In the genomic region with DNA sequence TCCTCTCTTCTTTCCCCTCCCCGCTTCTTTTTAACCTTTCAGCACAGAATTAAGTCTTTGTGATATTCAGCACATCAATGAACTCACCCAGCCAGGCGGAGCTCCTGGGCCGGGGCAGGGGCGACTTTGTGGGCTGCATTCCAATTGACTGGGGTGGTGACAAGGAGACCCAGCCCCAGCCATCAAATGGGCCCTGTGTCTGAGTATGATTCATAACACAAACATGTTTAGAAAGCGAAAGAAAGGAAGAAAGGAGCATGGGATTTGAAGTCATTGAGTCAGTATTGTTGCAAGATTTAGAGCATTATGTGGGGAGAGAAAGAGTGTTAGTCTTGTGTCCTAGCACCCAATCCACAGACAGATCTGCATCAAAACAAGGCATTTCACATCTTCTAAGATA, we compare ENCODE assay signal across 11 cellular contexts.
DNase-seq lines count a peak whose midpoint lies in the region; ATAC-seq and TF ChIP-seq lines count a peak whose summit lies in the region.
"Had no signal": no experiment of that assay in that cellular context is flagged by ENCODE, and none has a peak within 500 bp of the region (broad histone marks: within the 10 kb centered on the region; RNA-seq: fewer than 3 reads in every experiment).

No MANE protein-coding gene starts in this region.

- H3K4me1 ChIP-seq in mammary epithelial cell (ENCODE audit: insufficient read depth, low read length) (peaks cover 7% of the 10 kb centered on the region), hepatocyte (ENCODE audit: insufficient read depth) (peaks cover 6% of the 10 kb centered on the region), spleen (peaks cover 0 to 20% (median 11%) of the 10 kb centered on the region in 6 donors)

- H4K20me1 ChIP-seq in mammary epithelial cell (ENCODE audit: insufficient read depth, low read length) (no peaks in the 10 kb centered on the region), hepatocyte (ENCODE audit: insufficient read depth, poor library complexity, severe bottlenecking) (no peaks in the 10 kb centered on the region)

- H3K9me3 ChIP-seq in mammary epithelial cell (replicated peaks; ENCODE audit: insufficient read depth, low read length): no peaks in the 10 kb centered on the region
- no peaks in the 10 kb centered on the region for H3K9me3 ChIP-seq in hepatocyte (ENCODE audit: low read depth)
- H3K9me3 ChIP-seq in spleen: no peaks in the 10 kb centered on the region
- H3K9me3 ChIP-seq: thyroid gland had no signal

- no peaks in the 10 kb centered on the region for H3K36me3 ChIP-seq in mammary epithelial cell (ENCODE audit: insufficient read depth, low read length)
- H3K36me3 ChIP-seq in hepatocyte (replicated peaks; ENCODE audit: insufficient read depth, low read depth): no peaks in the 10 kb centered on the region
- no peaks in the 10 kb centered on the region for H3K36me3 ChIP-seq in spleen
- H3K36me3 ChIP-seq: thyroid gland had no signal

- H3K27ac ChIP-seq in mammary epithelial cell (ENCODE audit: insufficient read depth, low read depth, low read length): no peak overlapping the region
- no peak overlapping the region for H3K27ac ChIP-seq in hepatocyte
- peak overlapping the region in 5 of 8 donors; percentile 16 to 46 (median 39) for H3K27ac ChIP-seq in spleen
- H3K27ac ChIP-seq: thyroid gland had no signal

- peak overlapping the region; percentile 85 for H3K4me3 Mint-ChIP-seq in HFFc6
- no peak overlapping the region for H3K4me3 Mint-ChIP-seq in activated CD8-positive, alpha-beta memory T cell treated with anti-CD3 and anti-CD28 coated beads, Interleukin-2, amount 10 ng/mL, durations not matched to agents 7 days and 5 days
- H3K4me3 Mint-ChIP-seq: activated naive CD8-positive, alpha-beta T cell treated with anti-CD3 and anti-CD28 coated beads, Interleukin-2, amount 10 ng/mL, durations not matched to agents 7 days and 5 days had no signal

- H3K4me2 ChIP-seq in mammary epithelial cell (ENCODE audit: insufficient read depth, low read depth, low read length): no peak overlapping the region
- peak overlapping the region; percentile 60 for H3K4me2 ChIP-seq in hepatocyte

- H3K27me3 ChIP-seq in mammary epithelial cell (ENCODE audit: insufficient read depth, low read length): no peaks in the 10 kb centered on the region
- no peaks in the 10 kb centered on the region for H3K27me3 ChIP-seq in hepatocyte
- H3K27me3 ChIP-seq in spleen (replicated peaks in 1 of 7): no peaks in the 10 kb centered on the region
- H3K27me3 ChIP-seq: thyroid gland had no signal

- H3K9me3 Mint-ChIP-seq in HFFc6: no peaks in the 10 kb centered on the region
- H3K9me3 Mint-ChIP-seq in activated CD8-positive, alpha-beta memory T cell treated with anti-CD3 and anti-CD28 coated beads, Interleukin-2, amount 10 ng/mL, durations not matched to agents 7 days and 5 days (ENCODE audit: low read depth): no peaks in the 10 kb centered on the region
- H3K9me3 Mint-ChIP-seq: activated naive CD8-positive, alpha-beta T cell treated with anti-CD3 and anti-CD28 coated beads, Interleukin-2, amount 10 ng/mL, durations not matched to agents 7 days and 5 days had no signal

- peaks cover 2% of the 10 kb centered on the region; the same call in 1 of the 2 replicates for H3K27me3 Mint-ChIP-seq in HFFc6 (ENCODE audit: insufficient read depth)
- peaks cover 30% of the 10 kb centered on the region for H3K27me3 Mint-ChIP-seq in activated CD8-positive, alpha-beta memory T cell treated with anti-CD3 and anti-CD28 coated beads, Interleukin-2, amount 10 ng/mL, durations not matched to agents 7 days and 5 days

- no peaks in the 10 kb centered on the region for H3K79me2 ChIP-seq in mammary epithelial cell (ENCODE audit: insufficient read depth, low read length)
- no peaks in the 10 kb centered on the region for H3K79me2 ChIP-seq in hepatocyte

- CTCF ChIA-PET in mammary epithelial cell (lab: Charles Lee; ENCODE audit: low non-redundant PET): no interaction called here
- CTCF ChIA-PET in activated CD8-positive, alpha-beta memory T cell treated with anti-CD3 and anti-CD28 coated beads, Interleukin-2, amount 10 ng/mL, durations not matched to agents 7 days and 5 days (lab: Charles Lee): no interaction called here

- TF ChIP-seq CTCF in HFFc6 (IDR thresholded peaks at IDR 0.05) (no peak), mammary epithelial cell (conservative IDR thresholded peaks at IDR 0.05 in 1 of 2, IDR thresholded peaks at IDR 0.05 in 1 of 2; ENCODE audit: extremely low read depth in 1 of 2, insufficient read depth in 1 of 2, low read depth in 1 of 2, low read length in 2 of 2) (no peak), hepatocyte (IDR thresholded peaks at IDR 0.05; ENCODE audit: poor library complexity) (no peak), spleen (IDR thresholded peaks at IDR 0.05 in 8 of 11, conservative IDR thresholded peaks at IDR 0.05 in 3 of 11) (no peak)

- peaks cover 29% of the 10 kb centered on the region for H3K4me1 Mint-ChIP-seq in HFFc6 (ENCODE audit: low read depth)
- H3K4me1 Mint-ChIP-seq in activated CD8-positive, alpha-beta memory T cell treated with anti-CD3 and anti-CD28 coated beads, Interleukin-2, amount 10 ng/mL, durations not matched to agents 7 days and 5 days: no peaks in the 10 kb centered on the region
- H3K4me1 Mint-ChIP-seq: activated naive CD8-positive, alpha-beta T cell treated with anti-CD3 and anti-CD28 coated beads, Interleukin-2, amount 10 ng/mL, durations not matched to agents 7 days and 5 days had no signal

- DNase-seq in HFFc6: peak; percentile 54
- DNase-seq in mammary epithelial cell: peak; percentile 21
- peak; percentile 32 for DNase-seq in hepatocyte (ENCODE audit: low spot score)
- no peak for DNase-seq in spleen
- no peak for DNase-seq in UCSD-AML1 (lab: John Stamatoyannopoulos, UW; ENCODE audit: unreplicated experiment)
- no peak for DNase-seq in CD1c-positive myeloid dendritic cell (ENCODE audit: extremely low spot score)
- DNase-seq in KBM-7: no peak
- DNase-seq in activated CD8-positive, alpha-beta memory T cell treated with anti-CD3 and anti-CD28 coated beads, Interleukin-2, amount 10 ng/mL, durations not matched to agents 7 days and 5 days: no peak
- DNase-seq: activated naive CD8-positive, alpha-beta T cell treated with anti-CD3 and anti-CD28 coated beads, Interleukin-2, amount 10 ng/mL, durations not matched to agents 7 days and 5 days; GF-D8 had no signal

- H3K27ac Mint-ChIP-seq in HFFc6: peak overlapping the region; percentile 86
- H3K27ac Mint-ChIP-seq in activated CD8-positive, alpha-beta memory T cell treated with anti-CD3 and anti-CD28 coated beads, Interleukin-2, amount 10 ng/mL, durations not matched to agents 7 days and 5 days: no peak overlapping the region
- H3K27ac Mint-ChIP-seq: activated naive CD8-positive, alpha-beta T cell treated with anti-CD3 and anti-CD28 coated beads, Interleukin-2, amount 10 ng/mL, durations not matched to agents 7 days and 5 days had no signal

- intact Hi-C loops in mammary epithelial cell (cut with micrococcal nuclease) (no loop called here), spleen (cut with DNase I; ENCODE audit: low total_unique reads) (no loop called here)

- H2AFZ ChIP-seq in mammary epithelial cell (ENCODE audit: low read depth, low read length): no peak overlapping the region
- H2AFZ ChIP-seq in hepatocyte: no peak overlapping the region

- no TSS peak for BruUV-seq in mammary epithelial cell (replicated peaks; lab: Mats Ljungman, UMichigan)

- TF ChIP-seq POLR2A in spleen (IDR thresholded peaks at IDR 0.05): no peak

- WGBS in mammary epithelial cell (ENCODE audit: low coverage, missing lambda C conversion rate): 93% methylated on average over 5 of the region's 5 CpGs
- 36% methylated on average over 5 of the region's 5 CpGs for WGBS in hepatocyte (ENCODE audit: low lambda C conversion rate, missing lambda C conversion rate)
- WGBS in spleen, 5 donors: 68 to 84% (median 81%) methylated on average over 5 of the region's 5 CpGs

- H3K9me2 ChIP-seq in hepatocyte (replicated peaks; ENCODE audit: insufficient read depth): no peaks in the 10 kb centered on the region

- H3K9ac ChIP-seq in mammary epithelial cell (ENCODE audit: insufficient read depth, low read length): no peak overlapping the region

- in situ Hi-C loops in mammary epithelial cell (cut with MboI; ENCODE audit: low sequenced_read_pairs in 2 of 2): loop anchor here (25.0 kb wide), 2 partner anchors 195 to 280 kb away; a partner anchor contains a TSS
- in situ Hi-C loops in KBM-7 (cut with MboI; ENCODE audit: low pct_unique_long_range_greater_than_20kb, low sequenced_read_pairs): loop anchor here (25.0 kb wide), 1 partner anchor 195 kb away; a partner anchor contains a TSS

- dilution Hi-C loops in mammary epithelial cell (cut with HindIII; ENCODE audit: low sequenced_read_pairs): no loop called here

- no peak overlapping the region for H3K4me3 ChIP-seq in mammary epithelial cell (replicated peaks in 1 of 3; ENCODE audit: insufficient read depth in 1 of 3, low read depth in 2 of 3, low read length in 3 of 3)
- no peak overlapping the region for H3K4me3 ChIP-seq in hepatocyte
- H3K4me3 ChIP-seq in spleen: no peak overlapping the region
- H3K4me3 ChIP-seq: thyroid gland had no signal

- ATAC-seq in activated CD8-positive, alpha-beta memory T cell treated with anti-CD3 and anti-CD28 coated beads, Interleukin-2, amount 10 ng/mL, durations not matched to agents 7 days and 5 days: no peak

- H3K36me3 Mint-ChIP-seq in HFFc6 (ENCODE audit: low read depth): no peaks in the 10 kb centered on the region
- no peaks in the 10 kb centered on the region for H3K36me3 Mint-ChIP-seq in activated CD8-positive, alpha-beta memory T cell treated with anti-CD3 and anti-CD28 coated beads, Interleukin-2, amount 10 ng/mL, durations not matched to agents 7 days and 5 days
- H3K36me3 Mint-ChIP-seq: activated naive CD8-positive, alpha-beta T cell treated with anti-CD3 and anti-CD28 coated beads, Interleukin-2, amount 10 ng/mL, durations not matched to agents 7 days and 5 days had no signal

Comparison
In these comparisons a context has a peak if more than half of its experiments do, and no peak if none do; other contexts are left out.
1. DNase-seq: peak in HFFc6 (single experiment), mammary epithelial cell (single experiment) and hepatocyte (single experiment); none in spleen (single experiment), UCSD-AML1 (single experiment), CD1c-positive myeloid dendritic cell (single experiment), KBM-7 (single experiment) and activated CD8-positive, alpha-beta memory T cell treated with anti-CD3 and anti-CD28 coated beads, Interleukin-2, amount 10 ng/mL, durations not matched to agents 7 days and 5 days (single experiment).
2. H3K27ac ChIP-seq: peak in spleen (5 of 8); none in mammary epithelial cell (single experiment) and hepatocyte (single experiment).